9 cellular contexts compared by ENCODE assay signal in the genomic region with DNA sequence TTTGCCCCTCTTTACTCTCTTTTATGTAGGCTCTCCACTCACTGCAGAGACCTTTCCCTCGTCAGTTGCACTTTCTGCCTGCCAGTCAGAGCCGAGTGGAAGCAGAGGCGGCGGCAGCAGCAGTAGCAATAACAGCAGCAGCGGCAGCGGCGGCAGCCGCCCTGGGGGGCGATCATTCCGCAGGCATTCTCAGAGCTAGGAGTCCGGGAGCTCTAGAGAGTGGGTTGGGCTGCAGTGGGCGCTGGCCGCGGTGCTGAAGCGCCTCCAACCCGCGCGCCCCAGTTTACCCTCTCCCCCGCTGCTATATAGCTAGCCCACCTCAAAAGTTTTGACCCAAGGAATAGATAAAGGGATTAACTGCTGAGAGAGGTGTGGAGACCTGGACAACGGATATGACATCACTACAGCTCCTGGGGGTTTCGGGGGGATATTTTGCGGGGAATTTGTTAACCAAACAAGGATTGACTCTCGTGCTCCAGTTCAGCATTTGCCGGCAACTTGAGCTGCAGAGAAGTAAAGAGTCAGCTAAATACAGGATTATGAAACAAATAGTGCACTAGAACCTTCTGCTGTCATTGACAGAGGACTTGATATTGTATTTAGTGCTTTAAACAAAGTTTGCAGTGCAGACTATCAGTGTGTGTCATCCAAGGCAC. TPM values are rescaled to one million over a fixed set of nuclear protein-coding genes. Genes with fewer than 3 reads are reported as not detected.
DNase-seq lines count a peak whose midpoint lies in the region; ATAC-seq, FAIRE-seq and TF ChIP-seq lines count a peak whose summit lies in the region.
"Had no signal": no experiment of that assay in that cellular context is flagged by ENCODE, and none has a peak within 500 bp of the region (broad histone marks: within the 10 kb centered on the region; RNA-seq: fewer than 3 reads in every experiment).

TSS of gene OLFM3 (minus strand) at position 97 of the 656 bp plus-strand sequence.

- no peak for FAIRE-seq in pancreas (lab: Jason Lieb, UNC)

- no peak within 1 kb of the TSS for H3K4me3 Mint-ChIP-seq in natural killer cell
- H3K4me3 Mint-ChIP-seq: activated naive CD4-positive, alpha-beta T cell treated with anti-CD3 and anti-CD28 coated beads, Interleukin-2, amount 50 U/mL, for 24 hours had no signal

- TF ChIP-seq CTCF in pancreas (IDR thresholded peaks at IDR 0.05) (no peak), natural killer cell (IDR thresholded peaks at IDR 0.05) (no peak)

- H3K36me3 ChIP-seq in endocrine pancreas (ENCODE audit: control insufficient read depth, insufficient read depth, low read length) (no peaks in the 10 kb centered on the region), pancreas (no peaks in the 10 kb centered on the region), aorta (ENCODE audit: control insufficient read depth in 1 of 2, insufficient read depth in 2 of 2, low read length in 1 of 2) (no peaks in the 10 kb centered on the region)

- H3K4me1 ChIP-seq in endocrine pancreas (ENCODE audit: control insufficient read depth, insufficient read depth, low read length) (no peaks in the 10 kb centered on the region), pancreas (no peaks in the 10 kb centered on the region), aorta (ENCODE audit: control insufficient read depth in 1 of 2, insufficient read depth in 2 of 2, low read length in 2 of 2) (no peaks in the 10 kb centered on the region)

- H3K4me3 ChIP-seq in endocrine pancreas (ENCODE audit: control insufficient read depth, insufficient read depth, low read length) (peak within 1 kb of the TSS; percentile 32), pancreas (no peak within 1 kb of the TSS), aorta (ENCODE audit: low read length in 2 of 2) (no peak within 1 kb of the TSS)

- 3 to 4% methylated on average over 24 of the region's 24 CpGs for WGBS in pancreas, 2 donors
- 3% methylated on average over 24 of the region's 24 CpGs for WGBS in aorta, 2 donors

- peak; percentile 71 for DNase-seq in NCI-H345 treated with DMSO at 0.1 percent for 48 hours (lab: John Stamatoyannopoulos, UW; ENCODE audit: unreplicated experiment)
- peak in 4 of 6 donors; percentile 9 to 62 (median 39) for DNase-seq in pancreas
- no peak for DNase-seq in NCI-H146 (lab: John Stamatoyannopoulos, UW)
- no peak for DNase-seq in natural killer cell
- no peak for DNase-seq in aorta
- no peak for DNase-seq in sciatic nerve (ENCODE audit: low spot score)

- H3K27me3 ChIP-seq in endocrine pancreas (ENCODE audit: control insufficient read depth, insufficient read depth, low read length) (peaks cover 6% of the 10 kb centered on the region), pancreas (peaks cover 0 to 12% (median 3%) of the 10 kb centered on the region in 4 donors), aorta (ENCODE audit: control insufficient read depth in 1 of 2, insufficient read depth in 2 of 2, low read length in 1 of 2) (no peaks in the 10 kb centered on the region)

- no peak within 1 kb of the TSS for H3K27ac Mint-ChIP-seq in natural killer cell
- H3K27ac Mint-ChIP-seq: activated naive CD4-positive, alpha-beta T cell treated with anti-CD3 and anti-CD28 coated beads, Interleukin-2, amount 50 U/mL, for 24 hours had no signal

- peaks cover 9 to 15% of the 10 kb centered on the region in 2 donors for H3K27me3 Mint-ChIP-seq in natural killer cell (ENCODE audit: low read depth in 2 of 2)

- no peak within 1 kb of the TSS for H3K9ac ChIP-seq in endocrine pancreas (ENCODE audit: control insufficient read depth, insufficient read depth, low read length)

- H3K4me1 Mint-ChIP-seq in natural killer cell, result no peaks in the 10 kb centered on the region
- H3K4me1 Mint-ChIP-seq: activated naive CD4-positive, alpha-beta T cell treated with anti-CD3 and anti-CD28 coated beads, Interleukin-2, amount 50 U/mL, for 24 hours had no signal

- peaks cover 8 to 9% of the 10 kb centered on the region in 2 donors for H3K9me3 Mint-ChIP-seq in natural killer cell

- H3K27ac ChIP-seq in pancreas, result no peak within 1 kb of the TSS
- no peak within 1 kb of the TSS for H3K27ac ChIP-seq in aorta (ENCODE audit: low read depth in 1 of 2, low read length in 2 of 2)

- peaks cover 9% of the 10 kb centered on the region for H3K36me3 Mint-ChIP-seq in natural killer cell
- H3K36me3 Mint-ChIP-seq: activated naive CD4-positive, alpha-beta T cell treated with anti-CD3 and anti-CD28 coated beads, Interleukin-2, amount 50 U/mL, for 24 hours had no signal

- ATAC-seq in GM21381 (IDR thresholded peaks at IDR 0.05; ENCODE audit: unreplicated experiment) (peak; percentile 64), pancreas (peak in 3 of 4 donors; percentile 62 to 90 (median 73)), natural killer cell (no peak), aorta (ENCODE audit: low FRiP score) (no peak), sciatic nerve (no peak)

- no peaks in the 10 kb centered on the region for H3K9me3 ChIP-seq in endocrine pancreas (ENCODE audit: control insufficient read depth, low read length)
- no peaks in the 10 kb centered on the region for H3K9me3 ChIP-seq in pancreas
- H3K9me3 ChIP-seq in aorta (ENCODE audit: control insufficient read depth, low read length), result peaks cover 2% of the 10 kb centered on the region

- intact Hi-C loops in pancreas (cut with DNase I) (no loop called here), natural killer cell (cut with micrococcal nuclease) (no loop called here), aorta (cut with DNase I) (no loop called here), sciatic nerve (cut with DNase I) (no loop called here)

RNA-seq across cellular contexts. Expression of gene OLFM3, which starts in this region (rescaled TPM):
- under 1 TPM in 1 of 6 donors, not detected in 5; 0.20 TPM for total RNA-seq in pancreas
- under 1 TPM in 1 of 2 donors, not detected in 1; 0.16 TPM for polyA plus RNA-seq in pancreas
- total RNA-seq in natural killer cell, result not detected
- total RNA-seq in aorta, result not detected
- not detected for polyA plus RNA-seq in aorta
- total RNA-seq in sciatic nerve, result not detected

Comparison
In these comparisons a context has a peak if more than half of its experiments do, and no peak if none do; other contexts are left out.
1. Peak in DNase-seq and ATAC-seq in pancreas; RNA of the gene not detected or under 1 TPM.